In genomic region chr5:82355053-82355452, GRCh38 we compare ENCODE assay signal across 17 cellular contexts.
A peak's percentile ranks its signal among the peaks of the same experiment; 100 is the strongest.
DNase-seq lines count a peak whose midpoint lies in the region; ATAC-seq and TF ChIP-seq lines count a peak whose summit lies in the region.
"Had no signal": no experiment of that assay in that cellular context is flagged by ENCODE, and none has a peak within 500 bp of the region (broad histone marks: within the 10 kb centered on the region; RNA-seq: fewer than 3 reads in every experiment).

No MANE protein-coding gene starts in this region.

- H3K4me1 ChIP-seq in left ventricle myocardium inferior = peaks cover 46% of the 10 kb centered on the region
- H3K4me1 ChIP-seq in esophagus muscularis mucosa = peaks cover 18 to 37% (median 26%) of the 10 kb centered on the region in 4 donors
- H3K4me1 ChIP-seq: HAP-1 had no signal

- no peak for TF ChIP-seq POLR2A in esophagus muscularis mucosa (IDR thresholded peaks at IDR 0.05; ENCODE audit: low read depth)

- in situ Hi-C loops in GM13977 (cut with MboI; ENCODE audit: low pct_unique_long_range_greater_than_20kb, low sequenced_read_pairs, unreplicated experiment) = loop anchor here (5.0 kb wide), 1 partner anchor 1207 kb away; no protein-coding TSS in a partner anchor

- WGBS in esophagus muscularis mucosa = 86% methylated on average over 3 of the region's 3 CpGs

- no peaks in the 10 kb centered on the region for H3K27me3 ChIP-seq in left ventricle myocardium inferior (ENCODE audit: low read depth)
- H3K27me3 ChIP-seq in esophagus muscularis mucosa = no peaks in the 10 kb centered on the region

- peaks cover 30% of the 10 kb centered on the region for H3K4me1 Mint-ChIP-seq in T-helper 17 cell

- peak overlapping the region; percentile 39 for H3K27ac Mint-ChIP-seq in T-helper 17 cell
- H3K27ac Mint-ChIP-seq: HFFc6, IgD-negative memory B cell had no signal

- peak overlapping the region; percentile 82 for H3K27ac ChIP-seq in left ventricle myocardium inferior (replicated peaks)
- H3K27ac ChIP-seq in esophagus muscularis mucosa (replicated peaks in 1 of 4) = no peak overlapping the region
- H3K27ac ChIP-seq: BLaER1 treated with 17β-estradiol and CSF1 and Interleukin-3, amounts not matched to agents 10 nM and 100 nM had no signal

- no peak overlapping the region for H3K4me3 ChIP-seq in left ventricle myocardium inferior
- no peak overlapping the region for H3K4me3 ChIP-seq in esophagus muscularis mucosa
- H3K4me3 ChIP-seq: BLaER1 treated with 17β-estradiol and CSF1 and Interleukin-3, amounts not matched to agents 10 nM and 100 nM; HAP-1 had no signal

- H3K27me3 Mint-ChIP-seq in T-helper 17 cell = no peaks in the 10 kb centered on the region

- H3K4me3 Mint-ChIP-seq in T-helper 17 cell = no peak overlapping the region
- H3K4me3 Mint-ChIP-seq: CD4-positive, CD25-positive, alpha-beta regulatory T cell; HFFc6; IgD-negative memory B cell had no signal

- H3K36me3 ChIP-seq in left ventricle myocardium inferior = no peaks in the 10 kb centered on the region
- H3K36me3 ChIP-seq in esophagus muscularis mucosa = no peaks in the 10 kb centered on the region
- H3K36me3 ChIP-seq: BLaER1 treated with 17β-estradiol and CSF1 and Interleukin-3, amounts not matched to agents 10 nM and 100 nM; HAP-1 had no signal

- TF ChIP-seq CTCF in left ventricle myocardium inferior (IDR thresholded peaks at IDR 0.05; ENCODE audit: borderline replicate concordance) (no peak), esophagus muscularis mucosa (IDR thresholded peaks at IDR 0.05) (no peak), GM13977 (IDR thresholded peaks at IDR 0.05; ENCODE audit: extremely low read depth, insufficient read depth, missing control alignments) (no peak)

- TF ChIP-seq EP300 in esophagus muscularis mucosa (IDR thresholded peaks at IDR 0.05) = no peak

- DNase-seq in left ventricle myocardium inferior = no peak
- DNase-seq in cardiac septum (ENCODE audit: low spot score) = no peak
- DNase-seq in T-helper 17 cell = no peak
- DNase-seq in esophagus muscularis mucosa (ENCODE audit: extremely low spot score) = peak; percentile 70
- DNase-seq in MV-4-11 (lab: John Stamatoyannopoulos, UW) = no peak
- DNase-seq in GM13977 (ENCODE audit: low spot score) = no peak
- no peak for DNase-seq in NOMO-1 treated with DMSO at 0.1 percent for 48 hours (lab: John Stamatoyannopoulos, UW; ENCODE audit: unreplicated experiment)
- DNase-seq: ACHN; Calu3; CD4-positive, CD25-positive, alpha-beta regulatory T cell; DMS 273 treated with DMSO at 0.1 percent for 48 hours; DMS79; GDM1; HFFc6 had no signal

- no peaks in the 10 kb centered on the region for H3K36me3 Mint-ChIP-seq in T-helper 17 cell (ENCODE audit: low read depth)
- H3K36me3 Mint-ChIP-seq: CD4-positive, CD25-positive, alpha-beta regulatory T cell; IgD-negative memory B cell had no signal

- H3K9me3 ChIP-seq in left ventricle myocardium inferior (replicated peaks) (no peaks in the 10 kb centered on the region), T-helper 17 cell (ENCODE audit: control insufficient read depth, low read length, poor library complexity, severe bottlenecking) (no peaks in the 10 kb centered on the region), esophagus muscularis mucosa (no peaks in the 10 kb centered on the region)
- H3K9me3 ChIP-seq: BLaER1 treated with 17β-estradiol and CSF1 and Interleukin-3, amounts not matched to agents 10 nM and 100 nM; HAP-1 had no signal

- intact Hi-C loops in left ventricle myocardium inferior (cut with micrococcal nuclease) (loop anchor here (10.0 kb wide), 1 partner anchor 1210 kb away; no protein-coding TSS in a partner anchor), cardiac septum (cut with DNase I) (loop anchor here (5.0 to 10.0 kb wide), 3 partner anchors 42 to 1117 kb away; partner anchors contain the start of gene VCAN), esophagus muscularis mucosa (cut with DNase I) (loop anchor here (10.0 kb wide), 1 partner anchor 440 kb away; no protein-coding TSS in a partner anchor)

- ATAC-seq in T-helper 17 cell = no peak
